ENCODE assay signal across 1 cellular context in the genomic region with DNA sequence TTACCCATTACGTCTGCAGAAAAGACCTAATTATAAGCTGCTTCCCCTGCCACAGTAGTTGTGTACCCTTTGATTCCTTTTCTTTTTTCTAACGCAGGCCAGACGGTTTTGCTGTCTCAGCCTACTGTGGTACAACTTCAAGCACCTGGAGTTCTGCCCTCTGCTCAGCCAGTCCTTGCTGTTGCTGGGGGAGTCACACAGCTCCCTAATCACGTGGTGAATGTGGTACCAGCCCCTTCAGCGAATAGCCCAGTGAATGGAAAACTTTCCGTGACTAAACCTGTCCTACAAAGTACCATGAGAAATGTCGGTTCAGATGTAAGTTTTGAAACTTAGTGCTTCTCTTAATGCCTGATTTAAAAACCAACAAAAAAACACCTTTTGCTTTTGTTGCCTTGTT.
TF ChIP-seq lines count a peak whose summit lies in the region.

No MANE protein-coding gene starts in this region.

TF ChIP-seq in GM23338, 12 proteins besides CTCF, POLR2A, EP300 and RAD21 (continued from another document):
- TF ChIP-seq, protein P1, sequence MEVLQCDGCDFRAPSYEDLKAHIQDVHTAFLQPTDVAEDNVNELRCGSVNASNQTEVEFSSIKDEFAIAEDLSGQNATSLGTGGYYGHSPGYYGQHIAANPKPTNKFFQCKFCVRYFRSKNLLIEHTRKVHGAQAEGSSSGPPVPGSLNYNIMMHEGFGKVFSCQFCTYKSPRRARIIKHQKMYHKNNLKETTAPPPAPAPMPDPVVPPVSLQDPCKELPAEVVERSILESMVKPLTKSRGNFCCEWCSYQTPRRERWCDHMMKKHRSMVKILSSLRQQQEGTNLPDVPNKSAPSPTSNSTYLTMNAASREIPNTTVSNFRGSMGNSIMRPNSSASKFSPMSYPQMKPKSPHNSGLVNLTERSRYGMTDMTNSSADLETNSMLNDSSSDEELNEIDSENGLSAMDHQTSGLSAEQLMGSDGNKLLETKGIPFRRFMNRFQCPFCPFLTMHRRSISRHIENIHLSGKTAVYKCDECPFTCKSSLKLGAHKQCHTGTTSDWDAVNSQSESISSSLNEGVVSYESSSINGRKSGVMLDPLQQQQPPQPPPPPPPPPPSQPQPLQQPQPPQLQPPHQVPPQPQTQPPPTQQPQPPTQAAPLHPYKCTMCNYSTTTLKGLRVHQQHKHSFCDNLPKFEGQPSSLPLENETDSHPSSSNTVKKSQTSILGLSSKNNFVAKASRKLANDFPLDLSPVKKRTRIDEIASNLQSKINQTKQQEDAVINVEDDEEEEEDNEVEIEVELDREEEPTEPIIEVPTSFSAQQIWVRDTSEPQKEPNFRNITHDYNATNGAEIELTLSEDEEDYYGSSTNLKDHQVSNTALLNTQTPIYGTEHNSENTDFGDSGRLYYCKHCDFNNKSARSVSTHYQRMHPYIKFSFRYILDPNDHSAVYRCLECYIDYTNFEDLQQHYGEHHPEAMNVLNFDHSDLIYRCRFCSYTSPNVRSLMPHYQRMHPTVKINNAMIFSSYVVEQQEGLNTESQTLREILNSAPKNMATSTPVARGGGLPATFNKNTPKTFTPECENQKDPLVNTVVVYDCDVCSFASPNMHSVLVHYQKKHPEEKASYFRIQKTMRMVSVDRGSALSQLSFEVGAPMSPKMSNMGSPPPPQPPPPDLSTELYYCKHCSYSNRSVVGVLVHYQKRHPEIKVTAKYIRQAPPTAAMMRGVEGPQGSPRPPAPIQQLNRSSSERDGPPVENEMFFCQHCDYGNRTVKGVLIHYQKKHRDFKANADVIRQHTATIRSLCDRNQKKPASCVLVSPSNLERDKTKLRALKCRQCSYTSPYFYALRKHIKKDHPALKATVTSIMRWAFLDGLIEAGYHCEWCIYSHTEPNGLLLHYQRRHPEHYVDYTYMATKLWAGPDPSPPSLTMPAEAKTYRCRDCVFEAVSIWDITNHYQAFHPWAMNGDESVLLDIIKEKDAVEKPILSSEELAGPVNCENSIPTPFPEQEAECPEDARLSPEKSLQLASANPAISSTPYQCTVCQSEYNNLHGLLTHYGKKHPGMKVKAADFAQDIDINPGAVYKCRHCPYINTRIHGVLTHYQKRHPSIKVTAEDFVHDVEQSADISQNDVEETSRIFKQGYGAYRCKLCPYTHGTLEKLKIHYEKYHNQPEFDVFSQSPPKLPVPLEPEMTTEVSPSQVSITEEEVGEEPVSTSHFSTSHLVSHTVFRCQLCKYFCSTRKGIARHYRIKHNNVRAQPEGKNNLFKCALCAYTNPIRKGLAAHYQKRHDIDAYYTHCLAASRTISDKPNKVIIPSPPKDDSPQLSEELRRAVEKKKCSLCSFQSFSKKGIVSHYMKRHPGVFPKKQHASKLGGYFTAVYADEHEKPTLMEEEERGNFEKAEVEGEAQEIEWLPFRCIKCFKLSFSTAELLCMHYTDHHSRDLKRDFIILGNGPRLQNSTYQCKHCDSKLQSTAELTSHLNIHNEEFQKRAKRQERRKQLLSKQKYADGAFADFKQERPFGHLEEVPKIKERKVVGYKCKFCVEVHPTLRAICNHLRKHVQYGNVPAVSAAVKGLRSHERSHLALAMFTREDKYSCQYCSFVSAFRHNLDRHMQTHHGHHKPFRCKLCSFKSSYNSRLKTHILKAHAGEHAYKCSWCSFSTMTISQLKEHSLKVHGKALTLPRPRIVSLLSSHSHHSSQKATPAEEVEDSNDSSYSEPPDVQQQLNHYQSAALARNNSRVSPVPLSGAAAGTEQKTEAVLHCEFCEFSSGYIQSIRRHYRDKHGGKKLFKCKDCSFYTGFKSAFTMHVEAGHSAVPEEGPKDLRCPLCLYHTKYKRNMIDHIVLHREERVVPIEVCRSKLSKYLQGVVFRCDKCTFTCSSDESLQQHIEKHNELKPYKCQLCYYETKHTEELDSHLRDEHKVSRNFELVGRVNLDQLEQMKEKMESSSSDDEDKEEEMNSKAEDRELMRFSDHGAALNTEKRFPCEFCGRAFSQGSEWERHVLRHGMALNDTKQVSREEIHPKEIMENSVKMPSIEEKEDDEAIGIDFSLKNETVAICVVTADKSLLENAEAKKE (CRISPR knock-in tag; IDR thresholded peaks at IDR 0.05) = no peak
- TF ChIP-seq, protein P2, sequence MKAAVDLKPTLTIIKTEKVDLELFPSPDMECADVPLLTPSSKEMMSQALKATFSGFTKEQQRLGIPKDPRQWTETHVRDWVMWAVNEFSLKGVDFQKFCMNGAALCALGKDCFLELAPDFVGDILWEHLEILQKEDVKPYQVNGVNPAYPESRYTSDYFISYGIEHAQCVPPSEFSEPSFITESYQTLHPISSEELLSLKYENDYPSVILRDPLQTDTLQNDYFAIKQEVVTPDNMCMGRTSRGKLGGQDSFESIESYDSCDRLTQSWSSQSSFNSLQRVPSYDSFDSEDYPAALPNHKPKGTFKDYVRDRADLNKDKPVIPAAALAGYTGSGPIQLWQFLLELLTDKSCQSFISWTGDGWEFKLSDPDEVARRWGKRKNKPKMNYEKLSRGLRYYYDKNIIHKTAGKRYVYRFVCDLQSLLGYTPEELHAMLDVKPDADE (IDR thresholded peaks at IDR 0.05) = no peak
- TF ChIP-seq ZNF114 (CRISPR knock-in tag; IDR thresholded peaks at IDR 0.05) (no peak), JUNB (IDR thresholded peaks at IDR 0.05; ENCODE audit: unreplicated experiment) (no peak)
